In genomic region chr21:33541756-33542639, GRCh38 we compare ENCODE assay signal across 1 cellular context.
A peak's percentile ranks its signal among the peaks of the same experiment; 100 is the strongest.
TF ChIP-seq lines count a peak whose summit lies in the region.

GART (minus strand) TSS chr21:33542117; CDS start chr21:33539315, 2,802 bp downstream.

TF ChIP-seq in HepG2, 621 proteins besides CTCF, POLR2A, EP300 and RAD21 (continued from another document and continues in another):
- TF ChIP-seq, protein P1, sequence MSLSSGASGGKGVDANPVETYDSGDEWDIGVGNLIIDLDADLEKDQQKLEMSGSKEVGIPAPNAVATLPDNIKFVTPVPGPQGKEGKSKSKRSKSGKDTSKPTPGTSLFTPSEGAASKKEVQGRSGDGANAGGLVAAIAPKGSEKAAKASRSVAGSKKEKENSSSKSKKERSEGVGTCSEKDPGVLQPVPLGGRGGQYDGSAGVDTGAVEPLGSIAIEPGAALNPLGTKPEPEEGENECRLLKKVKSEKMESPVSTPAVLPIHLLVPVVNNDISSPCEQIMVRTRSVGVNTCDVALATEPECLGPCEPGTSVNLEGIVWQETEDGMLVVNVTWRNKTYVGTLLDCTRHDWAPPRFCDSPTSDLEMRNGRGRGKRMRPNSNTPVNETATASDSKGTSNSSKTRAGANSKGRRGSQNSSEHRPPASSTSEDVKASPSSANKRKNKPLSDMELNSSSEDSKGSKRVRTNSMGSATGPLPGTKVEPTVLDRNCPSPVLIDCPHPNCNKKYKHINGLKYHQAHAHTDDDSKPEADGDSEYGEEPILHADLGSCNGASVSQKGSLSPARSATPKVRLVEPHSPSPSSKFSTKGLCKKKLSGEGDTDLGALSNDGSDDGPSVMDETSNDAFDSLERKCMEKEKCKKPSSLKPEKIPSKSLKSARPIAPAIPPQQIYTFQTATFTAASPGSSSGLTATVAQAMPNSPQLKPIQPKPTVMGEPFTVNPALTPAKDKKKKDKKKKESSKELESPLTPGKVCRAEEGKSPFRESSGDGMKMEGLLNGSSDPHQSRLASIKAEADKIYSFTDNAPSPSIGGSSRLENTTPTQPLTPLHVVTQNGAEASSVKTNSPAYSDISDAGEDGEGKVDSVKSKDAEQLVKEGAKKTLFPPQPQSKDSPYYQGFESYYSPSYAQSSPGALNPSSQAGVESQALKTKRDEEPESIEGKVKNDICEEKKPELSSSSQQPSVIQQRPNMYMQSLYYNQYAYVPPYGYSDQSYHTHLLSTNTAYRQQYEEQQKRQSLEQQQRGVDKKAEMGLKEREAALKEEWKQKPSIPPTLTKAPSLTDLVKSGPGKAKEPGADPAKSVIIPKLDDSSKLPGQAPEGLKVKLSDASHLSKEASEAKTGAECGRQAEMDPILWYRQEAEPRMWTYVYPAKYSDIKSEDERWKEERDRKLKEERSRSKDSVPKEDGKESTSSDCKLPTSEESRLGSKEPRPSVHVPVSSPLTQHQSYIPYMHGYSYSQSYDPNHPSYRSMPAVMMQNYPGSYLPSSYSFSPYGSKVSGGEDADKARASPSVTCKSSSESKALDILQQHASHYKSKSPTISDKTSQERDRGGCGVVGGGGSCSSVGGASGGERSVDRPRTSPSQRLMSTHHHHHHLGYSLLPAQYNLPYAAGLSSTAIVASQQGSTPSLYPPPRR (CRISPR knock-in tag; IDR thresholded peaks at IDR 0.05; ENCODE audit: borderline replicate concordance) = 0 out of 2 replicates have a peak, but pooled peaks have one; percentile 11
- TF ChIP-seq SNRNP70 (IDR thresholded peaks at IDR 0.05; ENCODE audit: low read depth, low read length) = no peak
- TF ChIP-seq SKIL (CRISPR knock-in tag; IDR thresholded peaks at IDR 0.05; ENCODE audit: borderline replicate concordance) = no peak; the same call in 1 of the 2 replicates
- TF ChIP-seq, protein P2, sequence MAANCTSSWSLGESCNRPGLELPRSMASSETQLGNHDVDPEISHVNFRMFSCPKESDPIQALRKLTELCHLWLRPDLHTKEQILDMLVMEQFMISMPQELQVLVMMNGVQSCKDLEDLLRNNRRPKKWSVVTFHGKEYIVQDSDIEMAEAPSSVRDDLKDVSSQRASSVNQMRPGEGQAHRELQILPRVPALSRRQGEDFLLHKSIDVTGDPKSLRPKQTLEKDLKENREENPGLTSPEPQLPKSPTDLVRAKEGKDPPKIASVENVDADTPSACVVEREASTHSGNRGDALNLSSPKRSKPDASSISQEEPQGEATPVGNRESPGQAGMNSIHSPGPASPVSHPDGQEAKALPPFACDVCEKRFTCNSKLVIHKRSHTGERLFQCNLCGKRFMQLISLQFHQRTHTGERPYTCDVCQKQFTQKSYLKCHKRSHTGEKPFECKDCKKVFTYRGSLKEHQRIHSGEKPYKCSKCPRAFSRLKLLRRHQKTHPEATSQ (CRISPR knock-in tag; IDR thresholded peaks at IDR 0.05; ENCODE audit: borderline replicate concordance) = no peak
- no peak; the same call in 1 of the 2 replicates for TF ChIP-seq UBTF (CRISPR knock-in tag; IDR thresholded peaks at IDR 0.05)
- TF ChIP-seq, protein P3, sequence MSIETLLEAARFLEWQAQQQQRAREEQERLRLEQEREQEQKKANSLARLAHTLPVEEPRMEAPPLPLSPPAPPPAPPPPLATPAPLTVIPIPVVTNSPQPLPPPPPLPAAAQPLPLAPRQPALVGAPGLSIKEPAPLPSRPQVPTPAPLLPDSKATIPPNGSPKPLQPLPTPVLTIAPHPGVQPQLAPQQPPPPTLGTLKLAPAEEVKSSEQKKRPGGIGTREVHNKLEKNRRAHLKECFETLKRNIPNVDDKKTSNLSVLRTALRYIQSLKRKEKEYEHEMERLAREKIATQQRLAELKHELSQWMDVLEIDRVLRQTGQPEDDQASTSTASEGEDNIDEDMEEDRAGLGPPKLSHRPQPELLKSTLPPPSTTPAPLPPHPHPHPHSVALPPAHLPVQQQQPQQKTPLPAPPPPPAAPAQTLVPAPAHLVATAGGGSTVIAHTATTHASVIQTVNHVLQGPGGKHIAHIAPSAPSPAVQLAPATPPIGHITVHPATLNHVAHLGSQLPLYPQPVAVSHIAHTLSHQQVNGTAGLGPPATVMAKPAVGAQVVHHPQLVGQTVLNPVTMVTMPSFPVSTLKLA (IDR thresholded peaks at IDR 0.05) = peak; percentile 72
- TF ChIP-seq ZNF550 (CRISPR knock-in tag; IDR thresholded peaks at IDR 0.05; ENCODE audit: borderline replicate concordance) = no peak
- no peak for TF ChIP-seq TFE3 (CRISPR knock-in tag; IDR thresholded peaks at IDR 0.05)
- TF ChIP-seq RFX5 (IDR thresholded peaks at IDR 0.05; ENCODE audit: low read depth, low read length) = peak; percentile 16; the same call in 1 of the 2 replicates
- TF ChIP-seq ZNF317 (CRISPR knock-in tag; IDR thresholded peaks at IDR 0.05) = peak; percentile 68
- TF ChIP-seq ZNF253 (CRISPR knock-in tag; IDR thresholded peaks at IDR 0.05; ENCODE audit: borderline replicate concordance) = no peak
- peak; percentile 62 for TF ChIP-seq MXD4 (CRISPR knock-in tag; IDR thresholded peaks at IDR 0.05)
- TF ChIP-seq ZNF607 (CRISPR knock-in tag; IDR thresholded peaks at IDR 0.05; ENCODE audit: borderline replicate concordance) = peak; percentile 71; the same call in 1 of the 2 replicates
- no peak for TF ChIP-seq PLSCR1 (CRISPR knock-in tag; IDR thresholded peaks at IDR 0.05; ENCODE audit: borderline replicate concordance)
- TF ChIP-seq MXI1 (IDR thresholded peaks at IDR 0.05; ENCODE audit: borderline replicate concordance, low read depth, low read length) = peak; percentile 90; the same call in 2 of the 3 replicates
- no peak for TF ChIP-seq ARID2 (CRISPR knock-in tag; IDR thresholded peaks at IDR 0.05; ENCODE audit: borderline replicate concordance)
- TF ChIP-seq BRCA1 (CRISPR knock-in tag; IDR thresholded peaks at IDR 0.05) = 0 out of 2 replicates have a peak, but pooled peaks have one; percentile 75
- TF ChIP-seq KDM2A (CRISPR knock-in tag; IDR thresholded peaks at IDR 0.05; ENCODE audit: borderline replicate concordance, low read depth) = 0 out of 2 replicates have a peak, but pooled peaks have one; percentile 10
- TF ChIP-seq, protein P4, sequence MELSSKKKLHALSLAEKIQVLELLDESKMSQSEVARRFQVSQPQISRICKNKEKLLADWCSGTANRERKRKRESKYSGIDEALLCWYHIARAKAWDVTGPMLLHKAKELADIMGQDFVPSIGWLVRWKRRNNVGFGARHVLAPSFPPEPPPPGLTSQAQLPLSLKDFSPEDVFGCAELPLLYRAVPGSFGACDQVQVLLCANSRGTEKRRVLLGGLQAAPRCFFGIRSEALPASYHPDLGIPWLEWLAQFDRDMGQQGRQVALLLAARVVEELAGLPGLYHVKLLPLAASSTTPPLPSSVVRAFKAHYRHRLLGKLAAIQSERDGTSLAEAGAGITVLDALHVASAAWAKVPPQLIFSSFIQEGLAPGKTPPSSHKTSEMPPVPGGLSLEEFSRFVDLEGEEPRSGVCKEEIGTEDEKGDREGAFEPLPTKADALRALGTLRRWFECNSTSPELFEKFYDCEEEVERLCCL (CRISPR knock-in tag; IDR thresholded peaks at IDR 0.05; ENCODE audit: borderline replicate concordance) = no peak
- peak; percentile 65 for TF ChIP-seq SP4 (CRISPR knock-in tag; IDR thresholded peaks at IDR 0.05)
- TF ChIP-seq PAWR (CRISPR knock-in tag; IDR thresholded peaks at IDR 0.05; ENCODE audit: borderline replicate concordance) = no peak
- TF ChIP-seq NR1H2 (CRISPR knock-in tag; IDR thresholded peaks at IDR 0.05; ENCODE audit: borderline replicate concordance, low read depth) = no peak
- TF ChIP-seq, protein P5, sequence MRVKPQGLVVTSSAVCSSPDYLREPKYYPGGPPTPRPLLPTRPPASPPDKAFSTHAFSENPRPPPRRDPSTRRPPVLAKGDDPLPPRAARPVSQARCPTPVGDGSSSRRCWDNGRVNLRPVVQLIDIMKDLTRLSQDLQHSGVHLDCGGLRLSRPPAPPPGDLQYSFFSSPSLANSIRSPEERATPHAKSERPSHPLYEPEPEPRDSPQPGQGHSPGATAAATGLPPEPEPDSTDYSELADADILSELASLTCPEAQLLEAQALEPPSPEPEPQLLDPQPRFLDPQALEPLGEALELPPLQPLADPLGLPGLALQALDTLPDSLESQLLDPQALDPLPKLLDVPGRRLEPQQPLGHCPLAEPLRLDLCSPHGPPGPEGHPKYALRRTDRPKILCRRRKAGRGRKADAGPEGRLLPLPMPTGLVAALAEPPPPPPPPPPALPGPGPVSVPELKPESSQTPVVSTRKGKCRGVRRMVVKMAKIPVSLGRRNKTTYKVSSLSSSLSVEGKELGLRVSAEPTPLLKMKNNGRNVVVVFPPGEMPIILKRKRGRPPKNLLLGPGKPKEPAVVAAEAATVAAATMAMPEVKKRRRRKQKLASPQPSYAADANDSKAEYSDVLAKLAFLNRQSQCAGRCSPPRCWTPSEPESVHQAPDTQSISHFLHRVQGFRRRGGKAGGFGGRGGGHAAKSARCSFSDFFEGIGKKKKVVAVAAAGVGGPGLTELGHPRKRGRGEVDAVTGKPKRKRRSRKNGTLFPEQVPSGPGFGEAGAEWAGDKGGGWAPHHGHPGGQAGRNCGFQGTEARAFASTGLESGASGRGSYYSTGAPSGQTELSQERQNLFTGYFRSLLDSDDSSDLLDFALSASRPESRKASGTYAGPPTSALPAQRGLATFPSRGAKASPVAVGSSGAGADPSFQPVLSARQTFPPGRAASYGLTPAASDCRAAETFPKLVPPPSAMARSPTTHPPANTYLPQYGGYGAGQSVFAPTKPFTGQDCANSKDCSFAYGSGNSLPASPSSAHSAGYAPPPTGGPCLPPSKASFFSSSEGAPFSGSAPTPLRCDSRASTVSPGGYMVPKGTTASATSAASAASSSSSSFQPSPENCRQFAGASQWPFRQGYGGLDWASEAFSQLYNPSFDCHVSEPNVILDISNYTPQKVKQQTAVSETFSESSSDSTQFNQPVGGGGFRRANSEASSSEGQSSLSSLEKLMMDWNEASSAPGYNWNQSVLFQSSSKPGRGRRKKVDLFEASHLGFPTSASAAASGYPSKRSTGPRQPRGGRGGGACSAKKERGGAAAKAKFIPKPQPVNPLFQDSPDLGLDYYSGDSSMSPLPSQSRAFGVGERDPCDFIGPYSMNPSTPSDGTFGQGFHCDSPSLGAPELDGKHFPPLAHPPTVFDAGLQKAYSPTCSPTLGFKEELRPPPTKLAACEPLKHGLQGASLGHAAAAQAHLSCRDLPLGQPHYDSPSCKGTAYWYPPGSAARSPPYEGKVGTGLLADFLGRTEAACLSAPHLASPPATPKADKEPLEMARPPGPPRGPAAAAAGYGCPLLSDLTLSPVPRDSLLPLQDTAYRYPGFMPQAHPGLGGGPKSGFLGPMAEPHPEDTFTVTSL (CRISPR knock-in tag; IDR thresholded peaks at IDR 0.05; ENCODE audit: borderline replicate concordance) = no peak; the same call in none of the 2 replicates
- peak; percentile 59 for TF ChIP-seq ZNF329 (CRISPR knock-in tag; IDR thresholded peaks at IDR 0.05; ENCODE audit: low read depth)
- TF ChIP-seq THRA (CRISPR knock-in tag; IDR thresholded peaks at IDR 0.05; ENCODE audit: borderline replicate concordance) = no peak
